In genomic region chr3:156691920-156692319, GRCh38 we compare ENCODE assay signal across 15 cellular contexts. TPM values are rescaled to one million over a fixed set of nuclear protein-coding genes. Genes with fewer than 3 reads are reported as not detected.
A peak's percentile ranks its signal among the peaks of the same experiment; 100 is the strongest.
DNase-seq lines count a peak whose midpoint lies in the region; ATAC-seq and TF ChIP-seq lines count a peak whose summit lies in the region.
"Had no signal": no experiment of that assay in that cellular context is flagged by ENCODE, and none has a peak within 500 bp of the region (broad histone marks: within the 10 kb centered on the region; RNA-seq: fewer than 3 reads in every experiment).

No MANE protein-coding gene starts in this region.

- no peaks in the 10 kb centered on the region for H3K9me3 ChIP-seq in breast epithelium
- no peaks in the 10 kb centered on the region for H3K9me3 ChIP-seq in thoracic aorta

- no peak for TF ChIP-seq POLR2A in breast epithelium (IDR thresholded peaks at IDR 0.05)

- H3K4me3 ChIP-seq in breast epithelium (peak overlapping the region in 1 of 3 donors; percentile 4), foreskin fibroblast (ENCODE audit: low read depth in 1 of 2, low read length in 2 of 2) (peak overlapping the region in 1 of 2 donors; percentile 5), thoracic aorta (peak overlapping the region; percentile 32)
- H3K4me3 ChIP-seq: skin epidermis had no signal

- CTCF ChIA-PET in MCF 10A (lab: Yijun Ruan, JAX), result interaction anchor here (0.7 kb wide), 1 partner anchor 283 kb away, joined by 3 read pairs; no protein-coding TSS in a partner anchor

- H3K36me3 Mint-ChIP-seq in MCF 10A (ENCODE audit: insufficient read depth, unreplicated experiment), result peaks cover 74% of the 10 kb centered on the region

- H3K4me3 Mint-ChIP-seq in MCF 10A (ENCODE audit: unreplicated experiment), result peak overlapping the region; percentile 66
- H3K4me3 Mint-ChIP-seq: B cell, H9 had no signal

- ATAC-seq in thoracic aorta (ENCODE audit: insufficient number of reproducible peaks, low FRiP score, low read depth), result no peak

- H3K27ac ChIP-seq in breast epithelium, result peak overlapping the region in 1 of 2 donors; percentile 19
- no peak overlapping the region for H3K27ac ChIP-seq in thoracic aorta

- H3K4me1 Mint-ChIP-seq in MCF 10A (ENCODE audit: insufficient read depth, unreplicated experiment), result peaks cover 47% of the 10 kb centered on the region

- no peaks in the 10 kb centered on the region for H3K27me3 Mint-ChIP-seq in MCF 10A (ENCODE audit: insufficient read depth, unreplicated experiment)
- H3K27me3 Mint-ChIP-seq: B cell had no signal

- H3K4me1 ChIP-seq in breast epithelium, result peaks cover 0 to 6% of the 10 kb centered on the region in 2 donors
- H3K4me1 ChIP-seq in thoracic aorta (ENCODE audit: control insufficient read depth in 1 of 2, low read depth in 2 of 2), result peaks cover 31 to 65% of the 10 kb centered on the region in 2 donors

- H3K27ac Mint-ChIP-seq in MCF 10A (ENCODE audit: low read depth, unreplicated experiment), result peak overlapping the region; percentile 57
- H3K27ac Mint-ChIP-seq: B cell had no signal

- no peak for TF ChIP-seq CTCF in MCF 10A (IDR thresholded peaks at IDR 0.05; ENCODE audit: unreplicated experiment)
- no peak for TF ChIP-seq CTCF in breast epithelium (IDR thresholded peaks at IDR 0.05)
- no peak for TF ChIP-seq CTCF in foreskin fibroblast (IDR thresholded peaks at IDR 0.05; ENCODE audit: low read depth, low read length)
- TF ChIP-seq CTCF in thoracic aorta (IDR thresholded peaks at IDR 0.05), result no peak

- BruUV-seq in MCF 10A (replicated peaks; lab: Mats Ljungman, UMichigan), result no TSS peak

- H3K27me3 ChIP-seq in breast epithelium, result no peaks in the 10 kb centered on the region
- H3K27me3 ChIP-seq in thoracic aorta (replicated peaks; ENCODE audit: insufficient read depth), result no peaks in the 10 kb centered on the region

- no peaks in the 10 kb centered on the region for H3K9me3 Mint-ChIP-seq in MCF 10A (ENCODE audit: unreplicated experiment)
- H3K9me3 Mint-ChIP-seq: H9 had no signal

- intact Hi-C loops in MCF 10A (cut with micrococcal nuclease) (loop anchor here (5.0 kb wide), 1 partner anchor 125 kb away; no protein-coding TSS in a partner anchor), breast epithelium (cut with DNase I; ENCODE audit: low total_unique reads) (no loop called here)

- POLR2A ChIA-PET in MCF 10A (lab: Yijun Ruan, JAX), result interaction anchor here (0.5 to 4.6 kb wide), 10 partner anchors 9 to 468 kb away, joined by 3 to 64 read pairs (median 6); partner anchors contain the start of genes CCNL1, SSR3 and TIPARP

- DNase-seq in MCF 10A (ENCODE audit: unreplicated experiment) (peak; percentile 47), breast epithelium (ENCODE audit: low spot score in 2 of 2) (no peak), amniotic epithelial cell (ENCODE audit: low read depth) (peak; percentile 63), foreskin fibroblast (peak; percentile 53 to 81), thoracic aorta (ENCODE audit: low spot score) (no peak), NCI-H446 treated with DMSO at 0.1 percent for 48 hours (lab: John Stamatoyannopoulos, UW) (no peak), NCI-H2081 treated with DMSO at 0.1 percent for 48 hours (lab: John Stamatoyannopoulos, UW) (no peak)
- no peak for DNase-seq in stimulated activated CD4-positive, alpha-beta T cell treated with anti-CD3 and anti-CD28 coated beads, Interleukin-4, amount 100 ng/mL, for 24 hours
- DNase-seq: activated T-cell treated with anti-CD3 and anti-CD28 coated beads for 4 hours, H9, head of caudate nucleus, mesendoderm, NCI-H1092 had no signal

- H3K36me3 ChIP-seq in breast epithelium (no peaks in the 10 kb centered on the region), thoracic aorta (peaks cover 15% of the 10 kb centered on the region)

RNA-seq across cellular contexts. Expression of gene TIPARP, which starts 17.5 kb away (rescaled TPM):
- total RNA-seq in MCF 10A (2022), result 41.6 and 50.0 TPM in 2 replicates
- total RNA-seq in breast epithelium, result 100 to 1,000 TPM in 1 of 3 donors, 10 to 100 TPM in 2; 28.5 to 103 (median 45.1) TPM
- 10 to 100 TPM; 19.8 to 77.2 TPM for total RNA-seq in thoracic aorta

Comparison
In these comparisons a context has a peak if more than half of its experiments do, and no peak if none do; other contexts are left out.
1. DNase-seq: peak in MCF 10A (single experiment), amniotic epithelial cell (single experiment) and foreskin fibroblast (2 of 2); none in breast epithelium (0 of 2), thoracic aorta (single experiment), NCI-H446 treated with DMSO at 0.1 percent for 48 hours (single experiment), stimulated activated CD4-positive, alpha-beta T cell treated with anti-CD3 and anti-CD28 coated beads, Interleukin-4, amount 100 ng/mL, for 24 hours (single experiment) and NCI-H2081 treated with DMSO at 0.1 percent for 48 hours (single experiment).